Comparison of ENCODE assay signal across 16 cellular contexts in the genomic region with DNA sequence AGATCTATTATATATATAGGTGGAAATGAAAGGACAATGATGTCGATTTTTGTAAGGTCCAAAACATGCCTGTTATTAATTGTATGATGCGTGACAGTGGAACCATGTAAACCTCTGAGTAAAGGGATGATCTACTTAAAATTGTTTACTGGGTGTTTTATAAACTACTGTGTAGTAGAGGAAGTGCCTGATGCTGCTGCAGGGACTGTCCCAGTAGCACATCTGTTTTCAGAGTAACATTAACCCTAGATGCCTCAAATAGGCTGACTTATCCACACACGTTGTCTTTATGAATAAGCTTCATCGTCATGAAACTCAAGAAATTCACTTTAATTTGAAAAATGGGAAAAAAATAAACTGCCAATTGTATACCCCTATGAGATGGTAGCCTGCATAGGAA. TPM values are rescaled to one million over a fixed set of nuclear protein-coding genes. Genes with fewer than 3 reads are reported as not detected.
DNase-seq lines count a peak whose midpoint lies in the region; ATAC-seq and TF ChIP-seq lines count a peak whose summit lies in the region.
"Had no signal": no experiment of that assay in that cellular context is flagged by ENCODE, and none has a peak within 500 bp of the region (broad histone marks: within the 10 kb centered on the region; RNA-seq: fewer than 3 reads in every experiment).

No MANE protein-coding gene starts in this region.

- H3K4ac ChIP-seq in mesendoderm (ENCODE audit: low read depth, low read length) = no peak overlapping the region

- H3K9me3 Mint-ChIP-seq in activated CD4-positive, alpha-beta T cell treated with anti-CD3 and anti-CD28 coated beads for 36 hours (ENCODE audit: low read depth) = no peaks in the 10 kb centered on the region
- no peaks in the 10 kb centered on the region for H3K9me3 Mint-ChIP-seq in activated CD8-positive, alpha-beta T cell treated with anti-CD3 and anti-CD28 coated beads, Interleukin-2, amount 10 ng/mL, durations not matched to agents 7 days and 5 days (ENCODE audit: insufficient read depth)
- no peaks in the 10 kb centered on the region for H3K9me3 Mint-ChIP-seq in neural progenitor cell

- ATAC-seq in activated CD4-positive, alpha-beta T cell treated with anti-CD3 and anti-CD28 coated beads for 36 hours = peak; percentile 15
- ATAC-seq in HG02798 (IDR thresholded peaks at IDR 0.05; ENCODE audit: poor library complexity, unreplicated experiment) (peak; percentile 19), HG03565 (IDR thresholded peaks at IDR 0.05; ENCODE audit: unreplicated experiment) (no peak)
- ATAC-seq in activated CD8-positive, alpha-beta T cell treated with anti-CD3 and anti-CD28 coated beads, Interleukin-2, amount 10 ng/mL, durations not matched to agents 7 days and 5 days = no peak
- ATAC-seq: heart left ventricle had no signal

- no peaks in the 10 kb centered on the region for H3K27me3 Mint-ChIP-seq in activated CD4-positive, alpha-beta T cell treated with anti-CD3 and anti-CD28 coated beads for 36 hours
- H3K27me3 Mint-ChIP-seq in activated CD8-positive, alpha-beta T cell treated with anti-CD3 and anti-CD28 coated beads, Interleukin-2, amount 10 ng/mL, durations not matched to agents 7 days and 5 days (ENCODE audit: low read depth) = no peaks in the 10 kb centered on the region
- H3K27me3 Mint-ChIP-seq in neural progenitor cell (ENCODE audit: insufficient read depth, low read depth) = peaks cover 3% of the 10 kb centered on the region

- peaks cover 43% of the 10 kb centered on the region for H3K4me1 Mint-ChIP-seq in activated CD4-positive, alpha-beta T cell treated with anti-CD3 and anti-CD28 coated beads for 36 hours
- H3K4me1 Mint-ChIP-seq in activated CD8-positive, alpha-beta T cell treated with anti-CD3 and anti-CD28 coated beads, Interleukin-2, amount 10 ng/mL, durations not matched to agents 7 days and 5 days (ENCODE audit: low read depth) = peaks cover 40% of the 10 kb centered on the region
- H3K4me1 Mint-ChIP-seq in neural progenitor cell = peaks cover 11% of the 10 kb centered on the region

- H2BK5ac ChIP-seq in mesendoderm (ENCODE audit: low read length) = no peak overlapping the region

- H3K4me3 ChIP-seq in neural progenitor cell (no peak overlapping the region), mesendoderm (ENCODE audit: low read length) (no peak overlapping the region)
- H3K4me3 ChIP-seq: right atrium auricular region had no signal

- H4K20me1 ChIP-seq in neural progenitor cell (ENCODE audit: low read depth) = no peaks in the 10 kb centered on the region

- H3K27me3 ChIP-seq in neural progenitor cell (peaks cover 46% of the 10 kb centered on the region), mesendoderm (ENCODE audit: insufficient read depth, low read length, poor library complexity) (no peaks in the 10 kb centered on the region)
- H3K27me3 ChIP-seq: right atrium auricular region had no signal

- H3K4me1 ChIP-seq in neural progenitor cell (no peaks in the 10 kb centered on the region), mesendoderm (ENCODE audit: control insufficient read depth, low read depth, low read length) (no peaks in the 10 kb centered on the region)

- no peak overlapping the region for H3K9ac ChIP-seq in neural progenitor cell
- no peak overlapping the region for H3K9ac ChIP-seq in mesendoderm (ENCODE audit: low read length)

- no peak overlapping the region for H3K27ac ChIP-seq in neural progenitor cell
- H3K27ac ChIP-seq in mesendoderm (ENCODE audit: low read depth, low read length) = no peak overlapping the region
- H3K27ac ChIP-seq: heart left ventricle, right atrium auricular region, WERI-Rb-1 had no signal

- peak overlapping the region; percentile 97 for H3K4me3 Mint-ChIP-seq in activated CD4-positive, alpha-beta T cell treated with anti-CD3 and anti-CD28 coated beads for 36 hours
- peak overlapping the region; percentile 98 for H3K4me3 Mint-ChIP-seq in activated CD8-positive, alpha-beta T cell treated with anti-CD3 and anti-CD28 coated beads, Interleukin-2, amount 10 ng/mL, durations not matched to agents 7 days and 5 days
- H3K4me3 Mint-ChIP-seq in neural progenitor cell = peak overlapping the region; percentile 90

- H3K18ac ChIP-seq in mesendoderm (ENCODE audit: low read length) = no peak overlapping the region

- no peak for TF ChIP-seq CTCF in neural progenitor cell (IDR thresholded peaks at IDR 0.05)

- no peaks in the 10 kb centered on the region for H3K79me2 ChIP-seq in neural progenitor cell (ENCODE audit: low read depth)
- H3K79me2 ChIP-seq in mesendoderm (ENCODE audit: control insufficient read depth, insufficient read depth, low read length) = no peaks in the 10 kb centered on the region

- H3K56ac ChIP-seq in mesendoderm (ENCODE audit: low read length) = no peak overlapping the region

- H3K4me2 ChIP-seq in neural progenitor cell (no peak overlapping the region), mesendoderm (ENCODE audit: low read length) (no peak overlapping the region)

- H3K36me3 ChIP-seq in neural progenitor cell (no peaks in the 10 kb centered on the region), mesendoderm (ENCODE audit: control insufficient read depth, insufficient read depth, low read length) (no peaks in the 10 kb centered on the region)
- H3K36me3 ChIP-seq: heart left ventricle, right atrium auricular region, WERI-Rb-1 had no signal

- peaks cover 10% of the 10 kb centered on the region for H3F3A ChIP-seq in neural progenitor cell (ENCODE audit: low read depth)

- H3K79me1 ChIP-seq in mesendoderm (ENCODE audit: low read length) = no peaks in the 10 kb centered on the region

- no peak overlapping the region for H2BK15ac ChIP-seq in mesendoderm (replicated peaks; ENCODE audit: low read depth)

- no peak overlapping the region for H2AFZ ChIP-seq in neural progenitor cell (replicated peaks)

- no peak overlapping the region for H2AK5ac ChIP-seq in mesendoderm (ENCODE audit: low read length)

- WGBS in mesendoderm (ENCODE audit: extremely low coverage, insufficient coverage, low lambda C conversion rate) = no CpG with 5 or more reads among the region's 4 CpGs

- POLR2A ChIA-PET in activated CD4-positive, alpha-beta T cell treated with anti-CD3 and anti-CD28 coated beads for 36 hours (lab: Charles Lee) = interaction anchor here (0.5 to 2.3 kb wide), 3 partner anchors 11 to 270 kb away, joined by 3 to 7 read pairs (median 3); no protein-coding TSS in a partner anchor
- POLR2A ChIA-PET in activated CD8-positive, alpha-beta T cell treated with anti-CD3 and anti-CD28 coated beads, Interleukin-2, amount 10 ng/mL, durations not matched to agents 7 days and 5 days (lab: Charles Lee) = interaction anchor here (1.5 to 5.4 kb wide), 4 partner anchors 10 to 29 kb away, joined by 5 to 45 read pairs (median 10); no protein-coding TSS in a partner anchor

- DNase-seq in activated CD4-positive, alpha-beta T cell treated with anti-CD3 and anti-CD28 coated beads for 36 hours = peak; percentile 43
- DNase-seq in activated CD4-positive, alpha-beta T cell treated with anti-CD3 and anti-CD28 coated beads, Interleukin-2, amount 50 U/mL, for 48 hours = no peak
- DNase-seq in activated CD8-positive, alpha-beta T cell treated with anti-CD3 and anti-CD28 coated beads, Interleukin-2, amount 10 ng/mL, durations not matched to agents 7 days and 5 days = no peak
- DNase-seq in neural progenitor cell (ENCODE audit: low spot score) = no peak
- no peak for DNase-seq in hepatic stellate cell (ENCODE audit: low spot score)
- DNase-seq in mesendoderm = no peak
- DNase-seq: amygdala; effector CD8-positive, alpha-beta T cell; heart left ventricle; NCI-H2081; RPMI8226; trophoblast cell; WERI-Rb-1 had no signal

- no peak overlapping the region for H3K23ac ChIP-seq in mesendoderm (ENCODE audit: low read length)

- H3K9me3 ChIP-seq in neural progenitor cell (ENCODE audit: low read depth) = no peaks in the 10 kb centered on the region
- H3K9me3 ChIP-seq: heart left ventricle, right atrium auricular region had no signal

- intact Hi-C loops in activated CD4-positive, alpha-beta T cell treated with anti-CD3 and anti-CD28 coated beads for 36 hours (cut with DNase I, micrococcal nuclease) = loop anchor here (2.0 to 10.0 kb wide), 5 partner anchors 69 to 1639 kb away; a partner anchor contains a TSS

- H4K8ac ChIP-seq in mesendoderm (ENCODE audit: low read depth, low read length) = no peak overlapping the region

- H2BK120ac ChIP-seq in mesendoderm (ENCODE audit: low read depth, low read length) = no peak overlapping the region

- CTCF ChIA-PET in activated CD4-positive, alpha-beta T cell treated with anti-CD3 and anti-CD28 coated beads for 36 hours (lab: Charles Lee) = interaction anchor here (1.2 to 2.3 kb wide), 7 partner anchors 10 to 54 kb away, joined by 3 to 11 read pairs (median 7); no protein-coding TSS in a partner anchor
- CTCF ChIA-PET in activated CD8-positive, alpha-beta T cell treated with anti-CD3 and anti-CD28 coated beads, Interleukin-2, amount 10 ng/mL, durations not matched to agents 7 days and 5 days (lab: Charles Lee) = interaction anchor here (1.2 to 8.9 kb wide), 6 partner anchors 12 to 67 kb away, joined by 3 to 85 read pairs (median 26); no protein-coding TSS in a partner anchor

- peak overlapping the region; percentile 87 for H3K27ac Mint-ChIP-seq in activated CD4-positive, alpha-beta T cell treated with anti-CD3 and anti-CD28 coated beads for 36 hours
- H3K27ac Mint-ChIP-seq in activated CD8-positive, alpha-beta T cell treated with anti-CD3 and anti-CD28 coated beads, Interleukin-2, amount 10 ng/mL, durations not matched to agents 7 days and 5 days = peak overlapping the region; percentile 80
- no peak overlapping the region for H3K27ac Mint-ChIP-seq in neural progenitor cell

- peaks cover 17% of the 10 kb centered on the region for H3K36me3 Mint-ChIP-seq in activated CD4-positive, alpha-beta T cell treated with anti-CD3 and anti-CD28 coated beads for 36 hours (ENCODE audit: low read depth)
- peaks cover 39% of the 10 kb centered on the region for H3K36me3 Mint-ChIP-seq in activated CD8-positive, alpha-beta T cell treated with anti-CD3 and anti-CD28 coated beads, Interleukin-2, amount 10 ng/mL, durations not matched to agents 7 days and 5 days (ENCODE audit: low read depth)
- no peaks in the 10 kb centered on the region for H3K36me3 Mint-ChIP-seq in neural progenitor cell

- H4K5ac ChIP-seq in mesendoderm (ENCODE audit: low read length) = no peak overlapping the region

RNA-seq across cellular contexts. Expression of a gene that starts 1.7 kb away (rescaled TPM):
- total RNA-seq in activated CD4-positive, alpha-beta T cell treated with anti-CD3 and anti-CD28 coated beads for 36 hours = 10 to 100 TPM; 49.4 to 53.1 TPM
- 10 to 100 TPM; 82.7 to 84.9 TPM for total RNA-seq in activated CD8-positive, alpha-beta T cell treated with anti-CD3 and anti-CD28 coated beads, Interleukin-2, amount 10 ng/mL, durations not matched to agents 7 days and 5 days
- total RNA-seq in neural progenitor cell (ENCODE audit: low replicate concordance) = 3.3 and 5.0 TPM in 2 replicates
- 2.7 TPM for polyA plus RNA-seq in mesendoderm (2013, experiment 1 of 2)
- 2.0 TPM for polyA plus RNA-seq in mesendoderm (2013, experiment 2 of 2)

Comparison
In these comparisons a context has a peak if more than half of its experiments do, and no peak if none do; other contexts are left out.
1. ATAC-seq: peak in activated CD4-positive, alpha-beta T cell treated with anti-CD3 and anti-CD28 coated beads for 36 hours (single experiment) and HG02798 (single experiment); none in activated CD8-positive, alpha-beta T cell treated with anti-CD3 and anti-CD28 coated beads, Interleukin-2, amount 10 ng/mL, durations not matched to agents 7 days and 5 days (single experiment) and HG03565 (single experiment).
2. Peak in every context shown above with its lines, with median percentiles within 50 percentile points of each other: H3K4me3 Mint-ChIP-seq.